1 cellular context compared by ENCODE assay signal in the genomic region with DNA sequence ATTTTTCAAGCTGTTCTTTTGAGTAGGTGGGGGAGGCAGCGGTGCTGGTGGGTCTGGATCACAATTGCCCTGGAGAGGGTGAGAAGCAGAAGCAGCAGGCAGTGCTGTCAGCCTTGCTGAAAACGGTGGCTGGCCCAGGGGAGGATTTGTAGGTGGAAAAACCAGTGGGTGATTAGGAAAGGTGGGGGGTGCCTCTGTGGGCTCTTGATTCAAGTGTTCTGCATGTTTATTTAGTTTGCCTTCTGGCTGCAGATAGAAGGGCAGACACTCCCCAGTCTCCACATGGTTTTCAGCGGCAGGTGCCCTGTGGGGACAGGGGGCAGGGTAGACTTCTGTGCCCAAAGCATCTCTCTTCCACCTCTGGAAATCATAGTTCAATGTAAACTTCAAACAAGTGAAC.
TF ChIP-seq lines count a peak whose summit lies in the region.

No MANE protein-coding gene starts in this region.

TF ChIP-seq in WTC11, 78 proteins besides CTCF, POLR2A, EP300 and RAD21 (continued from another document):
- TF ChIP-seq, protein P1, sequence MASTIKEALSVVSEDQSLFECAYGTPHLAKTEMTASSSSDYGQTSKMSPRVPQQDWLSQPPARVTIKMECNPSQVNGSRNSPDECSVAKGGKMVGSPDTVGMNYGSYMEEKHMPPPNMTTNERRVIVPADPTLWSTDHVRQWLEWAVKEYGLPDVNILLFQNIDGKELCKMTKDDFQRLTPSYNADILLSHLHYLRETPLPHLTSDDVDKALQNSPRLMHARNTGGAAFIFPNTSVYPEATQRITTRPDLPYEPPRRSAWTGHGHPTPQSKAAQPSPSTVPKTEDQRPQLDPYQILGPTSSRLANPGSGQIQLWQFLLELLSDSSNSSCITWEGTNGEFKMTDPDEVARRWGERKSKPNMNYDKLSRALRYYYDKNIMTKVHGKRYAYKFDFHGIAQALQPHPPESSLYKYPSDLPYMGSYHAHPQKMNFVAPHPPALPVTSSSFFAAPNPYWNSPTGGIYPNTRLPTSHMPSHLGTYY (CRISPR knock-in tag; IDR thresholded peaks at IDR 0.05) = no peak
- TF ChIP-seq RELA (CRISPR knock-in tag; IDR thresholded peaks at IDR 0.05; ENCODE audit: borderline replicate concordance) = no peak
- no peak for TF ChIP-seq ZNF416 (CRISPR knock-in tag; IDR thresholded peaks at IDR 0.05)
- no peak for TF ChIP-seq MYBL2 (CRISPR knock-in tag; IDR thresholded peaks at IDR 0.05)
- TF ChIP-seq ZNF138 (CRISPR knock-in tag; conservative IDR thresholded peaks at IDR 0.05) = no peak
